33 cellular contexts compared by ENCODE assay signal in genomic region chr12:24266982-24267381, GRCh38.
"Had no signal": no experiment of that assay in that cellular context is flagged by ENCODE, and none has a peak within 500 bp of the region (broad histone marks: within the 10 kb centered on the region; RNA-seq: fewer than 3 reads in every experiment).

No MANE protein-coding gene starts in this region.

- H3K27ac Mint-ChIP-seq: activated CD4-positive, alpha-beta memory T cell treated with anti-CD3 and anti-CD28 coated beads, Interleukin-2, amount 10 ng/mL, durations not matched to agents 7 days and 5 days; activated CD4-positive, alpha-beta T cell treated with anti-CD3 and anti-CD28 coated beads for 36 hours; activated CD4-positive, alpha-beta T cell treated with anti-CD3 and anti-CD28 coated beads, Interleukin-2, amount 10 ng/mL, durations not matched to agents 7 days and 5 days; activated CD8-positive, alpha-beta memory T cell treated with anti-CD3 and anti-CD28 coated beads, Interleukin-2, amount 10 ng/mL, durations not matched to agents 7 days and 5 days; activated CD8-positive, alpha-beta T cell treated with anti-CD3 and anti-CD28 coated beads, Interleukin-2, amount 10 ng/mL, durations not matched to agents 7 days and 5 days; activated naive CD4-positive, alpha-beta T cell treated with anti-CD3 and anti-CD28 coated beads, Interleukin-2, amount 10 ng/mL, durations not matched to agents 7 days and 5 days; activated naive CD4-positive, alpha-beta T cell treated with anti-CD3 and anti-CD28 coated beads, Interleukin-2, amount 50 U/mL, for 24 hours; activated naive CD8-positive, alpha-beta T cell; activated naive CD8-positive, alpha-beta T cell treated with anti-CD3 and anti-CD28 coated beads, Interleukin-2, amount 10 ng/mL, durations not matched to agents 7 days and 5 days; activated naive CD8-positive, alpha-beta T cell treated with anti-CD3 and anti-CD28 coated beads, Interleukin-2, amount 50 U/mL, for 24 hours; activated T-cell treated with anti-CD3 and anti-CD28 coated beads, Interleukin-2, amount 50 U/mL, for 24 hours; activated T-helper 2 cell treated with anti-CD3 and anti-CD28 coated beads, Interferon-gamma antibody, Interleukin-2, Interleukin-4, amounts not matched to agents 10 μg/mL and 5 μg/mL and 100 μg/mL, durations not matched to agents 14 hours and 24 hours and 36 hours; brain; T-helper 1 cell treated with Interleukin-12 subunit alpha and Interleukin-12 subunit beta and Interleukin-4 antibody, amounts not matched to agents 30 μg/mL and 1 μg/mL, for 36 hours; T-helper 2 cell treated with Interferon-gamma antibody and Interleukin-4, amounts not matched to agents 5 μg/mL and 100 μg/mL, for 36 hours had no signal

- ATAC-seq: activated CD4-positive, alpha-beta T cell treated with anti-CD3 and anti-CD28 coated beads for 36 hours; activated CD4-positive, CD25-positive, alpha-beta regulatory T cell treated with anti-CD3 and anti-CD28 coated beads, Interleukin-2, amount 50 U/mL, for 24 hours; activated CD8-positive, alpha-beta memory T cell treated with anti-CD3 and anti-CD28 coated beads, Interleukin-2, amount 10 ng/mL, durations not matched to agents 7 days and 5 days; activated CD8-positive, alpha-beta T cell treated with anti-CD3 and anti-CD28 coated beads, Interleukin-2, amount 10 ng/mL, durations not matched to agents 7 days and 5 days; activated naive CD8-positive, alpha-beta T cell treated with anti-CD3 and anti-CD28 coated beads, Interleukin-2, amount 50 U/mL, for 24 hours had no signal

- H3K4me1 Mint-ChIP-seq: activated CD4-positive, alpha-beta memory T cell treated with anti-CD3 and anti-CD28 coated beads, Interleukin-2, amount 10 ng/mL, durations not matched to agents 7 days and 5 days; activated CD4-positive, alpha-beta T cell treated with anti-CD3 and anti-CD28 coated beads for 36 hours; activated CD4-positive, alpha-beta T cell treated with anti-CD3 and anti-CD28 coated beads, Interleukin-2, amount 10 ng/mL, durations not matched to agents 7 days and 5 days; activated CD8-positive, alpha-beta memory T cell treated with anti-CD3 and anti-CD28 coated beads, Interleukin-2, amount 10 ng/mL, durations not matched to agents 7 days and 5 days; activated naive CD4-positive, alpha-beta T cell treated with anti-CD3 and anti-CD28 coated beads, Interleukin-2, amount 10 ng/mL, durations not matched to agents 7 days and 5 days; activated naive CD4-positive, alpha-beta T cell treated with anti-CD3 and anti-CD28 coated beads, Interleukin-2, amount 50 U/mL, for 24 hours; activated naive CD8-positive, alpha-beta T cell treated with anti-CD3 and anti-CD28 coated beads, Interleukin-2, amount 10 ng/mL, durations not matched to agents 7 days and 5 days; activated naive CD8-positive, alpha-beta T cell treated with anti-CD3 and anti-CD28 coated beads, Interleukin-2, amount 50 U/mL, for 24 hours; central memory CD8-positive, alpha-beta T cell had no signal

- H3K27me3 Mint-ChIP-seq: activated CD4-positive, alpha-beta memory T cell treated with anti-CD3 and anti-CD28 coated beads, Interleukin-2, amount 10 ng/mL, durations not matched to agents 7 days and 5 days; activated CD4-positive, alpha-beta T cell treated with anti-CD3 and anti-CD28 coated beads for 36 hours; activated CD4-positive, alpha-beta T cell treated with anti-CD3 and anti-CD28 coated beads, Interleukin-2, amount 10 ng/mL, durations not matched to agents 7 days and 5 days; activated CD8-positive, alpha-beta memory T cell treated with anti-CD3 and anti-CD28 coated beads, Interleukin-2, amount 10 ng/mL, durations not matched to agents 7 days and 5 days; activated naive CD4-positive, alpha-beta T cell treated with anti-CD3 and anti-CD28 coated beads, Interleukin-2, amount 10 ng/mL, durations not matched to agents 7 days and 5 days; activated naive CD4-positive, alpha-beta T cell treated with anti-CD3 and anti-CD28 coated beads, Interleukin-2, amount 50 U/mL, for 24 hours; activated naive CD8-positive, alpha-beta T cell; activated naive CD8-positive, alpha-beta T cell treated with anti-CD3 and anti-CD28 coated beads, Interleukin-2, amount 10 ng/mL, durations not matched to agents 7 days and 5 days; activated naive CD8-positive, alpha-beta T cell treated with anti-CD3 and anti-CD28 coated beads, Interleukin-2, amount 50 U/mL, for 24 hours; activated T-cell treated with anti-CD3 and anti-CD28 coated beads, Interleukin-2, amount 50 U/mL, for 24 hours; brain; central memory CD8-positive, alpha-beta T cell had no signal

- H3K4me3 Mint-ChIP-seq: activated CD4-positive, alpha-beta memory T cell treated with anti-CD3 and anti-CD28 coated beads, Interleukin-2, amount 10 ng/mL, durations not matched to agents 7 days and 5 days; activated CD4-positive, alpha-beta T cell treated with anti-CD3 and anti-CD28 coated beads for 36 hours; activated CD4-positive, alpha-beta T cell treated with anti-CD3 and anti-CD28 coated beads, Interleukin-2, amount 10 ng/mL, durations not matched to agents 7 days and 5 days; activated CD8-positive, alpha-beta memory T cell treated with anti-CD3 and anti-CD28 coated beads, Interleukin-2, amount 10 ng/mL, durations not matched to agents 7 days and 5 days; activated CD8-positive, alpha-beta T cell treated with anti-CD3 and anti-CD28 coated beads, Interleukin-2, amount 10 ng/mL, durations not matched to agents 7 days and 5 days; activated naive CD4-positive, alpha-beta T cell treated with anti-CD3 and anti-CD28 coated beads, Interleukin-2, amount 10 ng/mL, durations not matched to agents 7 days and 5 days; activated naive CD4-positive, alpha-beta T cell treated with anti-CD3 and anti-CD28 coated beads, Interleukin-2, amount 50 U/mL, for 24 hours; activated naive CD8-positive, alpha-beta T cell; activated naive CD8-positive, alpha-beta T cell treated with anti-CD3 and anti-CD28 coated beads, Interleukin-2, amount 10 ng/mL, durations not matched to agents 7 days and 5 days; activated naive CD8-positive, alpha-beta T cell treated with anti-CD3 and anti-CD28 coated beads, Interleukin-2, amount 50 U/mL, for 24 hours; activated T-cell treated with anti-CD3 and anti-CD28 coated beads, Interleukin-2, amount 50 U/mL, for 24 hours; brain; central memory CD8-positive, alpha-beta T cell; T-helper 1 cell treated with Interleukin-12 subunit alpha and Interleukin-12 subunit beta and Interleukin-4 antibody, amounts not matched to agents 30 μg/mL and 1 μg/mL, for 36 hours; T-helper 2 cell treated with Interferon-gamma antibody and Interleukin-4, amounts not matched to agents 5 μg/mL and 100 μg/mL, for 36 hours had no signal

- DNase-seq: activated CD4-positive, alpha-beta memory T cell treated with anti-CD3 and anti-CD28 coated beads, Interleukin-2, amount 10 ng/mL, durations not matched to agents 7 days and 5 days; activated CD4-positive, alpha-beta T cell treated with anti-CD3 and anti-CD28 coated beads for 1 hour; activated CD4-positive, alpha-beta T cell treated with anti-CD3 and anti-CD28 coated beads for 36 hours; activated CD4-positive, alpha-beta T cell treated with anti-CD3 and anti-CD28 coated beads for 48 hours; activated CD4-positive, alpha-beta T cell treated with anti-CD3 and anti-CD28 coated beads, Interleukin-2, amount 10 ng/mL, durations not matched to agents 7 days and 5 days; activated CD4-positive, alpha-beta T cell treated with anti-CD3 and anti-CD28 coated beads, Interleukin-2, amount 50 U/mL, for 48 hours; activated CD4-positive, CD25-positive, alpha-beta regulatory T cell; activated CD8-positive, alpha-beta memory T cell treated with anti-CD3 and anti-CD28 coated beads for 24 hours; activated CD8-positive, alpha-beta memory T cell treated with anti-CD3 and anti-CD28 coated beads, Interleukin-2, amount 10 ng/mL, durations not matched to agents 7 days and 5 days; activated CD8-positive, alpha-beta memory T cell treated with anti-CD3 and anti-CD28 coated beads, Interleukin-2, amount 50 U/mL, for 48 hours; activated CD8-positive, alpha-beta T cell treated with anti-CD3 and anti-CD28 coated beads, Interleukin-2, amount 10 ng/mL, durations not matched to agents 7 days and 5 days; activated effector memory CD4-positive, alpha-beta T cell treated with Interleukin-2 at 50 U/mL for 16 hours; activated gamma-delta T cell; activated naive CD4-positive, alpha-beta T cell treated with anti-CD3 and anti-CD28 coated beads, Interleukin-2, amount 10 ng/mL, durations not matched to agents 7 days and 5 days; activated naive CD4-positive, alpha-beta T cell treated with Interleukin-2 at 50 U/mL for 16 hours; activated naive CD8-positive, alpha-beta T cell treated with anti-CD3 and anti-CD28 coated beads, Interleukin-2, amount 10 ng/mL, durations not matched to agents 7 days and 5 days; activated naive CD8-positive, alpha-beta T cell treated with anti-CD3 and anti-CD28 coated beads, Interleukin-2, amount 50 U/mL, for 24 hours; activated T-cell treated with anti-CD3 and anti-CD28 coated beads, Interleukin-2, amount 50 U/mL, for 24 hours; activated T-cell treated with anti-CD3 and anti-CD28 coated beads, Interleukin-2, amount 50 U/mL, for 48 hours; amygdala; anterior cingulate cortex; caudate nucleus; cerebellar nuclear complex; T-helper 2 cell; T-helper 9 cell had no signal

- H3K36me3 Mint-ChIP-seq: activated CD8-positive, alpha-beta memory T cell treated with anti-CD3 and anti-CD28 coated beads, Interleukin-2, amount 10 ng/mL, durations not matched to agents 7 days and 5 days; activated naive CD4-positive, alpha-beta T cell treated with anti-CD3 and anti-CD28 coated beads, Interleukin-2, amount 10 ng/mL, durations not matched to agents 7 days and 5 days; activated naive CD4-positive, alpha-beta T cell treated with anti-CD3 and anti-CD28 coated beads, Interleukin-2, amount 50 U/mL, for 24 hours; activated naive CD8-positive, alpha-beta T cell; activated naive CD8-positive, alpha-beta T cell treated with anti-CD3 and anti-CD28 coated beads, Interleukin-2, amount 10 ng/mL, durations not matched to agents 7 days and 5 days; brain had no signal

- H3K9me3 Mint-ChIP-seq: activated CD4-positive, alpha-beta memory T cell treated with anti-CD3 and anti-CD28 coated beads, Interleukin-2, amount 10 ng/mL, durations not matched to agents 7 days and 5 days; activated CD4-positive, alpha-beta T cell treated with anti-CD3 and anti-CD28 coated beads, Interleukin-2, amount 10 ng/mL, durations not matched to agents 7 days and 5 days; activated naive CD4-positive, alpha-beta T cell treated with anti-CD3 and anti-CD28 coated beads, Interleukin-2, amount 10 ng/mL, durations not matched to agents 7 days and 5 days; activated naive CD4-positive, alpha-beta T cell treated with anti-CD3 and anti-CD28 coated beads, Interleukin-2, amount 50 U/mL, for 24 hours; activated naive CD8-positive, alpha-beta T cell treated with anti-CD3 and anti-CD28 coated beads, Interleukin-2, amount 10 ng/mL, durations not matched to agents 7 days and 5 days; activated naive CD8-positive, alpha-beta T cell treated with anti-CD3 and anti-CD28 coated beads, Interleukin-2, amount 50 U/mL, for 24 hours; activated T-cell treated with anti-CD3 and anti-CD28 coated beads, Interleukin-2, amount 50 U/mL, for 24 hours; activated T-helper 2 cell treated with anti-CD3 and anti-CD28 coated beads, Interferon-gamma antibody, Interleukin-2, Interleukin-4, amounts not matched to agents 10 μg/mL and 5 μg/mL and 100 μg/mL, durations not matched to agents 14 hours and 24 hours and 36 hours; central memory CD8-positive, alpha-beta T cell; T-helper 1 cell treated with Interleukin-12 subunit alpha and Interleukin-12 subunit beta and Interleukin-4 antibody, amounts not matched to agents 30 μg/mL and 1 μg/mL, for 36 hours; T-helper 2 cell treated with Interferon-gamma antibody and Interleukin-4, amounts not matched to agents 5 μg/mL and 100 μg/mL, for 36 hours had no signal
